In the genomic region with DNA sequence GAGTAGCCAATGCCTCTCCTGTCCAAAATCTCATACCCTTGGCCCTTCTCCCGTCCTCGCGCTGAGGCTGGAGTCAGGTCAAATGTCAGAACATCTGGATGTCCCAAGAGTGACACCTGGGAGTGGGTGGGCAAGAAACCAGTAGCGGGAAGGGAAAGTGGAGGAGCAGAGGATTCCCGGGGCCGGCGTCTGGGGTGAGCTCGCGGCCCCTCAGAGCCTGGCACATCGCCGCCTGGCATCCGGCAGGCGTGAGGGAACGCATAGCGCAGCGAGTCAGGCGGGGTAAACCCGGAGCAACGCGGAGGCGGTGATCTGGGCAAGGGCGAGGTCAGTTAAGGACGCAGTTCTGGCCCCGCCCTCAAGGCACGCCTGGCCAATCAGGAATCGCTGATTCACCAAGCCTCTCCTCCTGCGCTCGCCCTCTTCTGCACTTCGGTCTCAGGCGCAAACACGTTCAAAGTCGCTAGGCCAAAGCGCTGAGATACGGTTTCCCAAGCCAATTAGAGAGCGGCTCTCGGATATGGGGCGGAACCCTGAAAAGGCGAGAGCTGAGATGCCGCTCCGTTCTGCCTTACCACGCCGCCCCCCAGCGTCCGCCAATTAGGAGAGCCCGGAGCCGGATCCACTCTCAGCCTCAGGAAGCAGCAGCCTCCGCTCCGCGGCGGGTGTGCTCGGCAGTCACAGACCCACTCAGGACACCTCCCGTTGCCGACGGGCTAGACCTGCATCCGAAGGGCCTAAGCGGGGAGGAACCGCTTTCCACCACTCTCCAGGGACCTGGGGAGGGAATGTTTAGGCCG, we compare ENCODE assay signal across 8 cellular contexts. TPM values are rescaled to one million over a fixed set of nuclear protein-coding genes. Genes with fewer than 3 reads are reported as not detected.
DNase-seq lines count a peak whose midpoint lies in the region; ATAC-seq, FAIRE-seq and TF ChIP-seq lines count a peak whose summit lies in the region.

No MANE protein-coding gene starts in this region.

- H3K4me1 ChIP-seq in ACC112 (ENCODE audit: control insufficient read depth, insufficient read depth, low read length, unreplicated experiment), result peaks cover 36% of the 10 kb centered on the region
- peaks cover 3% of the 10 kb centered on the region in 2 donors for H3K4me1 ChIP-seq in small intestine (ENCODE audit: control insufficient read depth in 2 of 2, insufficient read depth in 1 of 2, low read depth in 1 of 2, low read length in 1 of 2)

- ATAC-seq in GM18868 (IDR thresholded peaks at IDR 0.05; ENCODE audit: unreplicated experiment) (peak; percentile 87), HG03108 (IDR thresholded peaks at IDR 0.05; ENCODE audit: unreplicated experiment) (peak; percentile 84)

- H3K27me3 ChIP-seq in ACC112 (ENCODE audit: insufficient read depth, low read length), result no peaks in the 10 kb centered on the region
- H3K27me3 ChIP-seq in WERI-Rb-1 (ENCODE audit: insufficient read depth, low read depth, severe bottlenecking), result no peaks in the 10 kb centered on the region
- no peaks in the 10 kb centered on the region for H3K27me3 ChIP-seq in bronchial epithelial cell (ENCODE audit: control insufficient read depth, insufficient read depth, low read length)
- no peaks in the 10 kb centered on the region for H3K27me3 ChIP-seq in small intestine (ENCODE audit: control insufficient read depth in 2 of 2, insufficient read depth in 2 of 2, low read length in 2 of 2)

- H3K4me3 ChIP-seq in ACC112 (ENCODE audit: low read depth, low read length) (peak overlapping the region; percentile 76), WERI-Rb-1 (ENCODE audit: low read depth, low read length) (peak overlapping the region; percentile 78), bronchial epithelial cell (ENCODE audit: low read depth, low read length) (peak overlapping the region; percentile 50), small intestine (ENCODE audit: low read depth in 1 of 2, low read length in 2 of 2) (peak overlapping the region; percentile 32 to 57)

- peak overlapping the region; percentile 31 for H2AFZ ChIP-seq in ACC112 (ENCODE audit: low read length, unreplicated experiment)

- DNase-seq in NCI-H2196 (lab: John Stamatoyannopoulos, UW; ENCODE audit: unreplicated experiment) (peak; percentile 100), WERI-Rb-1 (peak; percentile 100), bronchial epithelial cell (ENCODE audit: low read depth) (peak; percentile 99), iPS-NIHi11 (ENCODE audit: low spot score) (peak; percentile 89), small intestine (peak; percentile 100)

- peak; percentile 68 for FAIRE-seq in bronchial epithelial cell (lab: Jason Lieb, UNC)
- FAIRE-seq in small intestine (lab: Jason Lieb, UNC), result no peak

- H3K27ac ChIP-seq in ACC112 (ENCODE audit: low read depth, low read length) (peak overlapping the region; percentile 90), WERI-Rb-1 (peak overlapping the region; percentile 69), small intestine (ENCODE audit: low read depth in 1 of 2, low read length in 1 of 2) (peak overlapping the region; percentile 94 to 95)

- 0 to 1% (median 0%) methylated on average over 57 to 58 of the region's 58 CpGs for WGBS in small intestine, 3 donors

- no peaks in the 10 kb centered on the region for H3K9me3 ChIP-seq in WERI-Rb-1 (ENCODE audit: severe bottlenecking)
- no peaks in the 10 kb centered on the region for H3K9me3 ChIP-seq in small intestine (ENCODE audit: control insufficient read depth, low read depth)

- TF ChIP-seq CTCF in WERI-Rb-1 (IDR thresholded peaks at IDR 0.05; ENCODE audit: low read depth, low read length), result peak; percentile 39; the same call in 1 of the 2 replicates
- peak; percentile 7 for TF ChIP-seq CTCF in bronchial epithelial cell (IDR thresholded peaks at IDR 0.05; ENCODE audit: insufficient read depth, low read length, severe bottlenecking)

- H3K79me2 ChIP-seq in ACC112 (ENCODE audit: control insufficient read depth, insufficient read depth, low read length, unreplicated experiment), result peaks cover 10% of the 10 kb centered on the region

- H3K36me3 ChIP-seq in ACC112 (ENCODE audit: insufficient read depth, low read length) (peaks cover 5% of the 10 kb centered on the region; the same call in 1 of the 2 replicates), WERI-Rb-1 (peaks cover 13% of the 10 kb centered on the region), bronchial epithelial cell (ENCODE audit: control insufficient read depth, insufficient read depth, low read length) (no peaks in the 10 kb centered on the region), small intestine (ENCODE audit: control insufficient read depth in 2 of 2, insufficient read depth in 2 of 2, low read length in 2 of 2) (no peaks in the 10 kb centered on the region)

RNA-seq across cellular contexts. Expression of a gene that starts 22.5 kb away (rescaled TPM):
- 22.1 and 32.5 TPM in 2 replicates for total RNA-seq in bronchial epithelial cell
- 10 to 100 TPM; 23.8 to 54.3 (median 41.7) TPM for polyA plus RNA-seq in small intestine

RNA-seq across cellular contexts. Expression of a gene that starts 22.7 kb away (rescaled TPM):
- 9,289 and 12,112 TPM in 2 replicates for total RNA-seq in bronchial epithelial cell
- 1,000 to 10,000 TPM; 2,947 to 6,778 (median 5,180) TPM for polyA plus RNA-seq in small intestine

RNA-seq across cellular contexts. Expression of a gene that starts 27.8 kb away (rescaled TPM):
- 3.9 and 16.9 TPM in 2 replicates for total RNA-seq in bronchial epithelial cell
- polyA plus RNA-seq in small intestine, result 10 to 100 TPM; 10.8 to 15.4 (median 14.5) TPM

RNA-seq across cellular contexts. Expression of a gene that starts 39.9 kb away (rescaled TPM):
- 59.5 and 132 TPM in 2 replicates for total RNA-seq in bronchial epithelial cell
- polyA plus RNA-seq in small intestine, result 10 to 100 TPM; 39.4 to 60.5 (median 47.5) TPM

RNA-seq across cellular contexts. Expression of a gene that starts 40.3 kb away (rescaled TPM):
- 61.7 and 64.5 TPM in 2 replicates for total RNA-seq in bronchial epithelial cell
- polyA plus RNA-seq in small intestine, result 100 to 1,000 TPM; 129 to 183 (median 164) TPM

Comparison
In these comparisons a context has a peak if more than half of its experiments do, and no peak if none do; other contexts are left out.
1. Peak in every context shown above with its lines: DNase-seq, ATAC-seq, H3K4me3 ChIP-seq and H3K27ac ChIP-seq.